1 cellular context compared by ENCODE assay signal in genomic region chr12:62273724-62274380, GRCh38.
TF ChIP-seq lines count a peak whose summit lies in the region.

No MANE protein-coding gene starts in this region.

TF ChIP-seq in liver, 16 proteins besides CTCF, POLR2A, EP300 and RAD21 (continued from another document):
- TF ChIP-seq REST (IDR thresholded peaks at IDR 0.05): no peak
- TF ChIP-seq FOXA2 (IDR thresholded peaks at IDR 0.05): no peak
- peak; percentile 63 for TF ChIP-seq HNF4G (IDR thresholded peaks at IDR 0.05)
